Comparison of ENCODE assay signal across 14 cellular contexts in genomic region chr5:459562-460412, GRCh38. TPM values are rescaled to one million over a fixed set of nuclear protein-coding genes. Genes with fewer than 3 reads are reported as not detected.
DNase-seq lines count a peak whose midpoint lies in the region; ATAC-seq and TF ChIP-seq lines count a peak whose summit lies in the region.
"Had no signal": no experiment of that assay in that cellular context is flagged by ENCODE, and none has a peak within 500 bp of the region (broad histone marks: within the 10 kb centered on the region; RNA-seq: fewer than 3 reads in every experiment).

No MANE protein-coding gene starts in this region.

- DNase-seq in activated T-cell treated with anti-CD3 and anti-CD28 coated beads, Interleukin-2, amount 50 U/mL, for 24 hours, result peak; percentile 29
- no peak for DNase-seq in activated T-cell treated with anti-CD3 and anti-CD28 coated beads, Interleukin-2, amount 50 U/mL, for 48 hours
- DNase-seq in WTC11 (ENCODE audit: low spot score) (no peak), esophagus squamous epithelium (lab: John Stamatoyannopoulos, UW) (no peak), hepatic stellate cell (ENCODE audit: low spot score) (no peak), SIG-M5 treated with dmso at 0.1 percent for 504 hours (lab: John Stamatoyannopoulos, UW; ENCODE audit: unreplicated experiment) (no peak)
- DNase-seq in stimulated activated naive B cell treated with anti-CD40 and anti-IgM and Interleukin-4, amounts not matched to agents 10 μg/mL and 1 μg/mL and 100 μg/mL, for 72 hours, result no peak
- DNase-seq: DMS79, NCI-H1417 treated with DMSO at 0.1 percent for 48 hours, NCI-H526 had no signal

- no peaks in the 10 kb centered on the region for H3K27me3 Mint-ChIP-seq in activated T-cell treated with anti-CD3 and anti-CD28 coated beads, Interleukin-2, amount 50 U/mL, for 24 hours
- no peaks in the 10 kb centered on the region for H3K27me3 Mint-ChIP-seq in WTC11 (ENCODE audit: low read depth)
- no peaks in the 10 kb centered on the region for H3K27me3 Mint-ChIP-seq in stimulated activated naive B cell treated with anti-CD40 and anti-IgM and Interleukin-4, amounts not matched to agents 10 μg/mL and 1 μg/mL and 100 μg/mL, for 72 hours
- H3K27me3 Mint-ChIP-seq: IgD-negative memory B cell had no signal

- H3K4me3 ChIP-seq in esophagus squamous epithelium, result no peak overlapping the region
- H3K4me3 ChIP-seq: lung, vagina had no signal

- peaks cover 78% of the 10 kb centered on the region for H3K4me1 Mint-ChIP-seq in activated T-cell treated with anti-CD3 and anti-CD28 coated beads, Interleukin-2, amount 50 U/mL, for 24 hours (ENCODE audit: low read depth)
- H3K4me1 Mint-ChIP-seq in WTC11, result peaks cover 6% of the 10 kb centered on the region
- H3K4me1 Mint-ChIP-seq in stimulated activated naive B cell treated with anti-CD40 and anti-IgM and Interleukin-4, amounts not matched to agents 10 μg/mL and 1 μg/mL and 100 μg/mL, for 72 hours, result peaks cover 52 to 85% of the 10 kb centered on the region in 2 donors

- CTCF ChIA-PET in WTC11 (lab: Charles Lee), result interaction anchor here (1.2 kb wide), 1 partner anchor 13 kb away, joined by 3 read pairs; no protein-coding TSS in a partner anchor

- H3K27me3 ChIP-seq in esophagus squamous epithelium, result no peaks in the 10 kb centered on the region
- H3K27me3 ChIP-seq: vagina had no signal

- no peak for ATAC-seq in WTC11
- ATAC-seq in stimulated activated naive B cell treated with anti-CD40 and anti-IgM and Interleukin-4, amounts not matched to agents 10 μg/mL and 1 μg/mL and 100 μg/mL, for 72 hours (replicated peaks), result no peak
- ATAC-seq in GM21529 (IDR thresholded peaks at IDR 0.05; ENCODE audit: unreplicated experiment), result no peak

- TF ChIP-seq CTCF in WTC11 (IDR thresholded peaks at IDR 0.05) (no peak), esophagus squamous epithelium (IDR thresholded peaks at IDR 0.05) (no peak)

- peak overlapping the region in 3 of 4 donors; percentile 22 to 78 (median 26) for H3K27ac ChIP-seq in esophagus squamous epithelium

- POLR2A ChIA-PET in WTC11 (lab: Charles Lee), result no interaction called here

- intact Hi-C loops in esophagus squamous epithelium (cut with DNase I), result no loop called here

- TF ChIP-seq POLR2A in esophagus squamous epithelium (IDR thresholded peaks at IDR 0.05), result no peak

- peaks cover 99% of the 10 kb centered on the region for H3K36me3 Mint-ChIP-seq in activated T-cell treated with anti-CD3 and anti-CD28 coated beads, Interleukin-2, amount 50 U/mL, for 24 hours (ENCODE audit: low read depth)
- H3K36me3 Mint-ChIP-seq in WTC11, result peaks cover 63% of the 10 kb centered on the region
- peaks cover 88 to 92% of the 10 kb centered on the region in 2 donors for H3K36me3 Mint-ChIP-seq in stimulated activated naive B cell treated with anti-CD40 and anti-IgM and Interleukin-4, amounts not matched to agents 10 μg/mL and 1 μg/mL and 100 μg/mL, for 72 hours

- peaks cover 7 to 51% (median 8%) of the 10 kb centered on the region in 3 donors for H3K4me1 ChIP-seq in esophagus squamous epithelium

- peaks cover 6 to 98% (median 37%) of the 10 kb centered on the region in 3 donors for H3K36me3 ChIP-seq in esophagus squamous epithelium

- WGBS in esophagus squamous epithelium, 2 donors, result 89% methylated on average over 18 to 20 of the region's 26 CpGs

- no peaks in the 10 kb centered on the region for H3K9me3 ChIP-seq in esophagus squamous epithelium
- H3K9me3 ChIP-seq: vagina had no signal

- H3K9me3 Mint-ChIP-seq in activated T-cell treated with anti-CD3 and anti-CD28 coated beads, Interleukin-2, amount 50 U/mL, for 24 hours, result no peaks in the 10 kb centered on the region
- H3K9me3 Mint-ChIP-seq in WTC11, result no peaks in the 10 kb centered on the region
- peaks cover 7 to 17% of the 10 kb centered on the region in 2 donors for H3K9me3 Mint-ChIP-seq in stimulated activated naive B cell treated with anti-CD40 and anti-IgM and Interleukin-4, amounts not matched to agents 10 μg/mL and 1 μg/mL and 100 μg/mL, for 72 hours

- H3K4me3 Mint-ChIP-seq in activated T-cell treated with anti-CD3 and anti-CD28 coated beads, Interleukin-2, amount 50 U/mL, for 24 hours, result peak overlapping the region; percentile 68
- no peak overlapping the region for H3K4me3 Mint-ChIP-seq in WTC11
- H3K4me3 Mint-ChIP-seq in stimulated activated naive B cell treated with anti-CD40 and anti-IgM and Interleukin-4, amounts not matched to agents 10 μg/mL and 1 μg/mL and 100 μg/mL, for 72 hours, result peak overlapping the region; percentile 72 to 80
- H3K4me3 Mint-ChIP-seq: IgD-negative memory B cell had no signal

- peak overlapping the region; percentile 97 for H3K27ac Mint-ChIP-seq in activated T-cell treated with anti-CD3 and anti-CD28 coated beads, Interleukin-2, amount 50 U/mL, for 24 hours
- H3K27ac Mint-ChIP-seq in WTC11, result peak overlapping the region; percentile 57
- peak overlapping the region; percentile 99 for H3K27ac Mint-ChIP-seq in stimulated activated naive B cell treated with anti-CD40 and anti-IgM and Interleukin-4, amounts not matched to agents 10 μg/mL and 1 μg/mL and 100 μg/mL, for 72 hours

TF ChIP-seq in WTC11, 78 proteins besides CTCF, POLR2A, EP300 and RAD21:
- TF ChIP-seq NR2C2 (CRISPR knock-in tag; IDR thresholded peaks at IDR 0.05) (no peak), ZBTB43 (CRISPR knock-in tag; IDR thresholded peaks at IDR 0.05) (no peak), HMGA2 (CRISPR knock-in tag; IDR thresholded peaks at IDR 0.05) (no peak)

RNA-seq across cellular contexts. Expression of gene EXOC3, which starts 16.8 kb away (rescaled TPM):
- total RNA-seq in WTC11 (2021) (60.1 to 62.4 TPM (median 62.2 TPM) in 3 replicates), esophagus squamous epithelium (10 to 100 TPM; 39.1 to 54.6 (median 42.8) TPM)
